16 cellular contexts compared by ENCODE assay signal in the genomic region with DNA sequence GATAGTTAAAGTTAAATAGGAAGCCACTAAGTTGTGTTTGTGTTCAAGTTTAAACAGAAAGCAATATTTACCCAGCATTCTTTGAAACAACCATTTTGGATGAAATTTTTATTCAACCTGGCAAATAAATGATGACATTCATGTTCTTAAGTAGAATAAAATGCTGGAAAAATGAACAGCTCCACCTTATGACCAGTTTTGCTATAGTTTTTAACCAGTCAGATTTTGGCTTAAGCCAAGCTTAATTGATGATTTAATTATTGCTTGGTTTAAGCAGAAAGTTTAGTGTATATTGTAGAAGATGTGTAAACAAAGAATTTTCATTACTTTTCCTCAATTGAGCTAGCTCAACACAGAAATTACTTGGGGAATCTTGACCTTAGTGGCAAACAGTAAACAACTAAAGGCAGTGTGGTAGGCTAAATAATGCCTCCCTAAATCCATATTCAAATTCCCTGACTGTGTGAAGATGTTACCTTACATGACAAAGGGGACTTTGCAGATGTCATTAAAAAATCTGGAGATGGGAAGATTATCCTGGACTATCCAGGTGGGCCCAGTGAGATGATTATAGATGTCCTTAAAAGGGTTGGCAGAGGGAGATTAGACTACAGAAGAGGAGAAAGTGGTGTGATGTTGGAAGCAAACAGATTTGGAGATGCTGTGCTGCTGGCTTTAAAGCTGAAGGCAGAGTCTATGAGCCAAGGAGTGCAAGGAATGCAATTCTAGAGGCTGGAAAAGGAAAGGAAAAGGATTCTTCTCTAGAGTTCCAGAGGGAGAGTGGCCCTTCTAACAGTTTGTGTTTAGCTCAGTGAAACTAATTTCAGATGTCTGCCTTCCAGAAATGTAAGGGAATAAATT.
A peak's percentile ranks its signal among the peaks of the same experiment; 100 is the strongest.
DNase-seq lines count a peak whose midpoint lies in the region; ATAC-seq and TF ChIP-seq lines count a peak whose summit lies in the region.
"Had no signal": no experiment of that assay in that cellular context is flagged by ENCODE, and none has a peak within 500 bp of the region (broad histone marks: within the 10 kb centered on the region; RNA-seq: fewer than 3 reads in every experiment).

No MANE protein-coding gene starts in this region.

- no peak overlapping the region for H3K27ac Mint-ChIP-seq in glutamatergic neuron (ENCODE audit: unreplicated experiment)
- H3K27ac Mint-ChIP-seq: activated CD4-positive, alpha-beta memory T cell treated with anti-CD3 and anti-CD28 coated beads, Interleukin-2, amount 10 ng/mL, durations not matched to agents 7 days and 5 days; activated T-cell treated with anti-CD3 and anti-CD28 coated beads, Interleukin-2, amount 50 U/mL, for 72 hours; CD4-positive, alpha-beta T cell; naive thymus-derived CD4-positive, alpha-beta T cell; stimulated activated naive B cell treated with anti-CD40 and anti-IgM and Interleukin-4, amounts not matched to agents 10 μg/mL and 1 μg/mL and 100 μg/mL, for 72 hours had no signal

- H3K9me3 Mint-ChIP-seq in glutamatergic neuron (ENCODE audit: unreplicated experiment), result no peaks in the 10 kb centered on the region
- H3K9me3 Mint-ChIP-seq: activated CD4-positive, alpha-beta memory T cell treated with anti-CD3 and anti-CD28 coated beads, Interleukin-2, amount 10 ng/mL, durations not matched to agents 7 days and 5 days; stimulated activated naive B cell treated with anti-CD40 and anti-IgM and Interleukin-4, amounts not matched to agents 10 μg/mL and 1 μg/mL and 100 μg/mL, for 72 hours had no signal

- H3K36me3 Mint-ChIP-seq in glutamatergic neuron (ENCODE audit: unreplicated experiment), result no peaks in the 10 kb centered on the region
- H3K36me3 Mint-ChIP-seq: naive thymus-derived CD4-positive, alpha-beta T cell; stimulated activated naive B cell treated with anti-CD40 and anti-IgM and Interleukin-4, amounts not matched to agents 10 μg/mL and 1 μg/mL and 100 μg/mL, for 72 hours had no signal

- intact Hi-C loops in left cardiac atrium (cut with DNase I) (no loop called here), stomach (cut with DNase I; ENCODE audit: low total_unique reads) (no loop called here)

- no peak for TF ChIP-seq POLR2A in stomach (IDR thresholded peaks at IDR 0.05)

- H3K27ac ChIP-seq in cardiac muscle cell (peak overlapping the region; percentile 78), VCaP (no peak overlapping the region), stomach (no peak overlapping the region)
- H3K27ac ChIP-seq: A549 had no signal

- H3K4me1 ChIP-seq in cardiac muscle cell (ENCODE audit: low read depth) (peaks cover 28% of the 10 kb centered on the region), stomach (peaks cover 0 to 4% (median 0%) of the 10 kb centered on the region in 4 donors)
- H3K4me1 ChIP-seq: A549 had no signal

- H3K4me3 ChIP-seq in cardiac muscle cell (no peak overlapping the region), fibroblast of pulmonary artery (replicated peaks; ENCODE audit: low read depth, low read length) (no peak overlapping the region), stomach (no peak overlapping the region)
- H3K4me3 ChIP-seq: A549 had no signal

- TF ChIP-seq CTCF in cardiac muscle cell (IDR thresholded peaks at IDR 0.05; ENCODE audit: low read depth, low read length) (no peak), VCaP (conservative IDR thresholded peaks at IDR 0.05) (peak; percentile 39), fibroblast of pulmonary artery (IDR thresholded peaks at IDR 0.05; ENCODE audit: low read length, missing control alignments) (peak; percentile 23), stomach (IDR thresholded peaks at IDR 0.05) (no peak), glutamatergic neuron (IDR thresholded peaks at IDR 0.05; ENCODE audit: partially characterized antibody, unreplicated experiment) (no peak)

- H3K36me3 ChIP-seq in cardiac muscle cell, result no peaks in the 10 kb centered on the region
- no peaks in the 10 kb centered on the region for H3K36me3 ChIP-seq in stomach

- no peak for ATAC-seq in left cardiac atrium
- ATAC-seq in GM19395 (IDR thresholded peaks at IDR 0.05; ENCODE audit: unreplicated experiment), result no peak
- ATAC-seq: A549; activated T-cell treated with anti-CD3 and anti-CD28 coated beads, Interleukin-2, amount 50 U/mL, for 72 hours; naive thymus-derived CD4-positive, alpha-beta T cell; stimulated activated naive B cell treated with anti-CD40 and anti-IgM and Interleukin-4, amounts not matched to agents 10 μg/mL and 1 μg/mL and 100 μg/mL, for 72 hours had no signal

- H3K27me3 ChIP-seq in cardiac muscle cell, result no peaks in the 10 kb centered on the region
- H3K27me3 ChIP-seq in stomach, result no peaks in the 10 kb centered on the region

- no peaks in the 10 kb centered on the region for H3K27me3 Mint-ChIP-seq in glutamatergic neuron (ENCODE audit: unreplicated experiment)
- H3K27me3 Mint-ChIP-seq: activated CD4-positive, alpha-beta memory T cell treated with anti-CD3 and anti-CD28 coated beads, Interleukin-2, amount 10 ng/mL, durations not matched to agents 7 days and 5 days; CD4-positive, alpha-beta T cell; central memory CD8-positive, alpha-beta T cell; naive thymus-derived CD4-positive, alpha-beta T cell; stimulated activated naive B cell treated with anti-CD40 and anti-IgM and Interleukin-4, amounts not matched to agents 10 μg/mL and 1 μg/mL and 100 μg/mL, for 72 hours had no signal

- TF ChIP-seq EP300 in stomach (IDR thresholded peaks at IDR 0.05), result no peak

- H3K4me3 Mint-ChIP-seq in glutamatergic neuron (ENCODE audit: unreplicated experiment), result no peak overlapping the region
- H3K4me3 Mint-ChIP-seq: activated CD4-positive, alpha-beta memory T cell treated with anti-CD3 and anti-CD28 coated beads, Interleukin-2, amount 10 ng/mL, durations not matched to agents 7 days and 5 days; activated T-cell treated with anti-CD3 and anti-CD28 coated beads, Interleukin-2, amount 50 U/mL, for 72 hours; CD4-positive, alpha-beta T cell; central memory CD8-positive, alpha-beta T cell; naive thymus-derived CD4-positive, alpha-beta T cell; stimulated activated naive B cell treated with anti-CD40 and anti-IgM and Interleukin-4, amounts not matched to agents 10 μg/mL and 1 μg/mL and 100 μg/mL, for 72 hours had no signal

- peak in 1 of 2 donors; percentile 1 for DNase-seq in cardiac muscle cell (ENCODE audit: low read depth in 1 of 2, low spot score in 1 of 2)
- DNase-seq in left cardiac atrium, result no peak
- DNase-seq in fibroblast of pulmonary artery (ENCODE audit: low read depth), result peak; percentile 11
- DNase-seq in stomach, result no peak
- DNase-seq in glutamatergic neuron, result no peak
- no peak for DNase-seq in activated effector memory CD4-positive, alpha-beta T cell treated with anti-CD3 and anti-CD28 coated beads, Interleukin-2, amount 50 U/mL, for 16 hours
- DNase-seq: activated CD4-positive, alpha-beta memory T cell treated with anti-CD3 and anti-CD28 coated beads, Interleukin-2, amount 10 ng/mL, durations not matched to agents 7 days and 5 days; activated T-cell treated with anti-CD3 and anti-CD28 coated beads, Interleukin-2, amount 50 U/mL, for 72 hours; CD4-positive, alpha-beta T cell; naive thymus-derived CD4-positive, alpha-beta T cell; stimulated activated naive B cell treated with anti-CD40 and anti-IgM and Interleukin-4, amounts not matched to agents 10 μg/mL and 1 μg/mL and 100 μg/mL, for 72 hours; trophoblast cell had no signal

- H3K9me3 ChIP-seq in cardiac muscle cell (ENCODE audit: low read depth), result no peaks in the 10 kb centered on the region
- no peaks in the 10 kb centered on the region for H3K9me3 ChIP-seq in stomach
- H3K9me3 ChIP-seq: A549 had no signal

- H3K4me1 Mint-ChIP-seq in glutamatergic neuron (ENCODE audit: low read depth, unreplicated experiment), result peaks cover 7% of the 10 kb centered on the region
- H3K4me1 Mint-ChIP-seq: activated CD4-positive, alpha-beta memory T cell treated with anti-CD3 and anti-CD28 coated beads, Interleukin-2, amount 10 ng/mL, durations not matched to agents 7 days and 5 days; central memory CD8-positive, alpha-beta T cell; naive thymus-derived CD4-positive, alpha-beta T cell; stimulated activated naive B cell treated with anti-CD40 and anti-IgM and Interleukin-4, amounts not matched to agents 10 μg/mL and 1 μg/mL and 100 μg/mL, for 72 hours had no signal

Comparison
In these comparisons a context has a peak if more than half of its experiments do, and no peak if none do; other contexts are left out.
1. CTCF ChIP-seq: peak in VCaP (single experiment) and fibroblast of pulmonary artery (single experiment); none in cardiac muscle cell (single experiment), stomach (0 of 7) and glutamatergic neuron (single experiment).